Comparison of ENCODE assay signal across 8 cellular contexts in the genomic region with DNA sequence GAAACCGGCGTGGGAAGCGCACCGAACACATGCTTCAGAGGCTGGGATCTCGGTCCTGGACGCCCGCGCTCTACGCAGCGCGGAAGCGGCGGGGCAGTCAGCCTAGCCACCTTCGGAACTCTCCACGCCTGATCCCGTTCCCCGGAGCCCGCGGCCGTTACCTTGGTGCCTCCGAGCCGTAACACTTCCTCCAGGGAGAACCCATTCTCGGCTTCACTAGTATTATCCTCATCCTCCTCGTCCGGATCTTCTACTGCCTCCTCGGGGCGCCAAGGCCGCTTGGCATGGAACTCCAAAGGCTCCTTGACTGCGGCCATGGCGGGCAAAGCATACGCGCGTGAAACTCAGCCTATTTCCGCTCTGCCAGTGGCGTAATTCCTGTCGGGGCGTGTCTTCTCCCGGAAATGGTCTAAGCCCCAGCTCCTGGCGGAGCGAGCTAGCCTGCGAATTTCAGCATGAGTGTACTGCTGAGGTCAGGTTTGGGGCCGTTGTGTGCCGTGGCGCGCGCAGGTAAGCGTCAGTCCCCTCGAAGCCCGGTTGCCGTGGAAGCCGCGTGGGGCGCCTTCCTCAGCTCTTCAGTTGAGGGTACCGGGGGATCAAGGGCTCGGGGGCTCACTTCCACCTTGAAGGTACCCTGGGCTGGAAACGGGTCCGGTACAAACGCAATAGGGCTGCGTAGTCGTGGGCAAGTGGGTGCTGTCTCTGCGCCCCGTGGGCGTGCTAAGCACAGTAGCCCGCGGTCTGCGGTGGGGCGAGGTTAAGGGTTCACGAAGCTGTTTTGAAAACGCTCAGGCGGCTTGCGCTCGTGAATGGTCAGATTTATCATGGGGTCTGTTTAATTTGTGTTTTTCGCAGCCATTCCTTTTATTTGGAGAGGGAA. TPM values are rescaled to one million over a fixed set of nuclear protein-coding genes. Genes with fewer than 3 reads are reported as not detected.
DNase-seq lines count a peak whose midpoint lies in the region; ATAC-seq and TF ChIP-seq lines count a peak whose summit lies in the region.

Gene CEBPZ, minus strand, starts transcription at position 346 of the 880 bp plus-strand sequence. Its CDS starts 29 bp downstream, at position 317.
Gene NDUFAF7, plus strand, starts transcription at position 408 of the 880 bp plus-strand sequence. Its CDS starts 48 bp downstream, at position 456.

- no peaks in the 10 kb centered on the region for H3K27me3 Mint-ChIP-seq in CD4-positive, CD25-positive, alpha-beta regulatory T cell
- H3K27me3 Mint-ChIP-seq in activated CD4-positive, alpha-beta memory T cell treated with anti-CD3 and anti-CD28 coated beads, Interleukin-2, amount 10 ng/mL, durations not matched to agents 7 days and 5 days: no peaks in the 10 kb centered on the region

- peak within 1 kb of the TSS; percentile 98 for H3K4me3 ChIP-seq in CD4-positive, CD25-positive, alpha-beta regulatory T cell (ENCODE audit: low read depth, low read length)
- peak within 1 kb of the TSS; percentile 84 for H3K4me3 ChIP-seq in lung

- H3K4me1 ChIP-seq in CD4-positive, CD25-positive, alpha-beta regulatory T cell (ENCODE audit: control insufficient read depth, insufficient read depth, low read length, poor library complexity, severe bottlenecking): peaks cover 45% of the 10 kb centered on the region
- H3K4me1 ChIP-seq in lung (ENCODE audit: control insufficient read depth in 2 of 2, insufficient read depth in 2 of 2, low read length in 2 of 2): peaks cover 11 to 17% of the 10 kb centered on the region in 2 donors

- H3K27ac ChIP-seq in CD4-positive, CD25-positive, alpha-beta regulatory T cell (ENCODE audit: insufficient read depth, low read length, poor library complexity, severe bottlenecking): peak within 1 kb of the TSS; percentile 92
- peak within 1 kb of the TSS; percentile 94 to 96 for H3K27ac ChIP-seq in lung (ENCODE audit: low read depth in 1 of 2, low read length in 1 of 2)

- TF ChIP-seq CTCF in lung (IDR thresholded peaks at IDR 0.05; ENCODE audit: control extremely low read depth, extremely low read depth): no peak

- WGBS in lung, 2 donors: 0% methylated on average over 73 of the region's 73 CpGs

- no peaks in the 10 kb centered on the region for H3K27me3 ChIP-seq in CD4-positive, CD25-positive, alpha-beta regulatory T cell (ENCODE audit: control insufficient read depth, insufficient read depth, low read length)
- H3K27me3 ChIP-seq in lung (ENCODE audit: control insufficient read depth, insufficient read depth): no peaks in the 10 kb centered on the region

- no peak within 1 kb of the TSS for H3K4me3 Mint-ChIP-seq in CD4-positive, CD25-positive, alpha-beta regulatory T cell
- no peak within 1 kb of the TSS for H3K4me3 Mint-ChIP-seq in activated CD4-positive, alpha-beta memory T cell treated with anti-CD3 and anti-CD28 coated beads, Interleukin-2, amount 10 ng/mL, durations not matched to agents 7 days and 5 days

- H3K27ac Mint-ChIP-seq in CD4-positive, CD25-positive, alpha-beta regulatory T cell: no peak within 1 kb of the TSS
- H3K27ac Mint-ChIP-seq in activated CD4-positive, alpha-beta memory T cell treated with anti-CD3 and anti-CD28 coated beads, Interleukin-2, amount 10 ng/mL, durations not matched to agents 7 days and 5 days: no peak within 1 kb of the TSS

- CTCF ChIA-PET in activated CD4-positive, alpha-beta memory T cell treated with anti-CD3 and anti-CD28 coated beads, Interleukin-2, amount 10 ng/mL, durations not matched to agents 7 days and 5 days (lab: Charles Lee): interaction anchor here (0.7 to 2.0 kb wide), 5 partner anchors 12 to 646 kb away, joined by 3 to 8 read pairs (median 3); no protein-coding TSS in a partner anchor

- peaks cover 25% of the 10 kb centered on the region for H3K36me3 ChIP-seq in CD4-positive, CD25-positive, alpha-beta regulatory T cell (ENCODE audit: control insufficient read depth, insufficient read depth, low read length)
- H3K36me3 ChIP-seq in lung (ENCODE audit: control insufficient read depth in 2 of 2, insufficient read depth in 2 of 2, low read length in 2 of 2): peaks cover 11 to 18% of the 10 kb centered on the region in 2 donors

- H3K9me3 Mint-ChIP-seq in CD4-positive, CD25-positive, alpha-beta regulatory T cell: no peaks in the 10 kb centered on the region
- no peaks in the 10 kb centered on the region for H3K9me3 Mint-ChIP-seq in activated CD4-positive, alpha-beta memory T cell treated with anti-CD3 and anti-CD28 coated beads, Interleukin-2, amount 10 ng/mL, durations not matched to agents 7 days and 5 days

- peaks cover 9 to 42% (median 30%) of the 10 kb centered on the region in 4 donors for H3K4me1 Mint-ChIP-seq in CD4-positive, CD25-positive, alpha-beta regulatory T cell
- H3K4me1 Mint-ChIP-seq in activated CD4-positive, alpha-beta memory T cell treated with anti-CD3 and anti-CD28 coated beads, Interleukin-2, amount 10 ng/mL, durations not matched to agents 7 days and 5 days: peaks cover 27% of the 10 kb centered on the region

- no peaks in the 10 kb centered on the region for H3K9me3 ChIP-seq in CD4-positive, CD25-positive, alpha-beta regulatory T cell (ENCODE audit: control insufficient read depth in 2 of 2, low read length in 2 of 2)
- no peaks in the 10 kb centered on the region for H3K9me3 ChIP-seq in lung (ENCODE audit: control insufficient read depth in 2 of 2, insufficient read depth in 1 of 2, low read length in 1 of 2)

- ATAC-seq in CD4-positive, CD25-positive, alpha-beta regulatory T cell (ENCODE audit: low read depth in 2 of 2): peak; percentile 92 to 93
- ATAC-seq in GM19397 (IDR thresholded peaks at IDR 0.05; ENCODE audit: unreplicated experiment) (peak; percentile 94), HG03565 (IDR thresholded peaks at IDR 0.05; ENCODE audit: unreplicated experiment) (peak; percentile 80), lung (ENCODE audit: insufficient read depth, low FRiP score) (peak; percentile 98)

- DNase-seq in CD4-positive, CD25-positive, alpha-beta regulatory T cell: peak; percentile 84 to 91 (median 85)
- DNase-seq in NCI-H748 treated with DMSO at 0.1 percent for 48 hours (lab: John Stamatoyannopoulos, UW): peak; percentile 52
- peak; percentile 89 for DNase-seq in activated CD4-positive, alpha-beta memory T cell treated with anti-CD3 and anti-CD28 coated beads, Interleukin-2, amount 10 ng/mL, durations not matched to agents 7 days and 5 days
- peak; percentile 78 for DNase-seq in effector CD8-positive, alpha-beta T cell (lab: John Stamatoyannopoulos, UW)
- peak; percentile 93 for DNase-seq in lung (ENCODE audit: low spot score)
- DNase-seq in stimulated activated CD4-positive, alpha-beta T cell treated with anti-CD3 and anti-CD28 coated beads, TNF-alpha, amount 100 ng/mL, for 4 hours (ENCODE audit: low read depth in 3 of 3): peak; percentile 72 to 77 (median 73)

- POLR2A ChIA-PET in activated CD4-positive, alpha-beta memory T cell treated with anti-CD3 and anti-CD28 coated beads, Interleukin-2, amount 10 ng/mL, durations not matched to agents 7 days and 5 days (lab: Charles Lee): interaction anchor here (0.7 to 2.1 kb wide), 13 partner anchors 10 to 393 kb away, joined by 3 to 17 read pairs (median 4); partner anchors contain the start of genes CEBPZOS, EIF2AK2 and STRN

- H3K36me3 Mint-ChIP-seq in CD4-positive, CD25-positive, alpha-beta regulatory T cell: peaks cover 29% of the 10 kb centered on the region
- H3K36me3 Mint-ChIP-seq in activated CD4-positive, alpha-beta memory T cell treated with anti-CD3 and anti-CD28 coated beads, Interleukin-2, amount 10 ng/mL, durations not matched to agents 7 days and 5 days (ENCODE audit: low read depth): peaks cover 36% of the 10 kb centered on the region

RNA-seq across cellular contexts. Expression of gene CEBPZ, which starts in this region (rescaled TPM):
- 64.2 TPM for total RNA-seq in CD4-positive, CD25-positive, alpha-beta regulatory T cell
- polyA plus RNA-seq in CD4-positive, CD25-positive, alpha-beta regulatory T cell: 10 to 100 TPM; 25.1 to 39.1 (median 31.8) TPM
- 10 to 100 TPM; 42.7 to 43.7 TPM for total RNA-seq in activated CD4-positive, alpha-beta memory T cell treated with anti-CD3 and anti-CD28 coated beads, Interleukin-2, amount 10 ng/mL, durations not matched to agents 7 days and 5 days
- 10 to 100 TPM; 36.7 to 51.3 TPM for total RNA-seq in lung
- polyA plus RNA-seq in lung: 10 to 100 TPM; 38.6 to 66.7 TPM

RNA-seq across cellular contexts. Expression of gene NDUFAF7, which starts in this region (rescaled TPM):
- total RNA-seq in CD4-positive, CD25-positive, alpha-beta regulatory T cell: 26.5 TPM
- 1 to 10 TPM; 5.4 to 9.3 (median 6.8) TPM for polyA plus RNA-seq in CD4-positive, CD25-positive, alpha-beta regulatory T cell
- 10 to 100 TPM; 17.7 to 19.4 TPM for total RNA-seq in activated CD4-positive, alpha-beta memory T cell treated with anti-CD3 and anti-CD28 coated beads, Interleukin-2, amount 10 ng/mL, durations not matched to agents 7 days and 5 days
- total RNA-seq in lung: 10 to 100 TPM; 13.1 to 25.3 TPM
- 10 to 100 TPM in 1 of 2 donors, 1 to 10 TPM in 1; 9.2 to 16.4 TPM for polyA plus RNA-seq in lung

Comparison
In these comparisons a context has a peak if more than half of its experiments do, and no peak if none do; other contexts are left out.
1. Peak in every context shown above with its lines: DNase-seq, ATAC-seq, H3K4me3 ChIP-seq and H3K27ac ChIP-seq.